Comparison of ENCODE assay signal across 2 cellular contexts in the genomic region with DNA sequence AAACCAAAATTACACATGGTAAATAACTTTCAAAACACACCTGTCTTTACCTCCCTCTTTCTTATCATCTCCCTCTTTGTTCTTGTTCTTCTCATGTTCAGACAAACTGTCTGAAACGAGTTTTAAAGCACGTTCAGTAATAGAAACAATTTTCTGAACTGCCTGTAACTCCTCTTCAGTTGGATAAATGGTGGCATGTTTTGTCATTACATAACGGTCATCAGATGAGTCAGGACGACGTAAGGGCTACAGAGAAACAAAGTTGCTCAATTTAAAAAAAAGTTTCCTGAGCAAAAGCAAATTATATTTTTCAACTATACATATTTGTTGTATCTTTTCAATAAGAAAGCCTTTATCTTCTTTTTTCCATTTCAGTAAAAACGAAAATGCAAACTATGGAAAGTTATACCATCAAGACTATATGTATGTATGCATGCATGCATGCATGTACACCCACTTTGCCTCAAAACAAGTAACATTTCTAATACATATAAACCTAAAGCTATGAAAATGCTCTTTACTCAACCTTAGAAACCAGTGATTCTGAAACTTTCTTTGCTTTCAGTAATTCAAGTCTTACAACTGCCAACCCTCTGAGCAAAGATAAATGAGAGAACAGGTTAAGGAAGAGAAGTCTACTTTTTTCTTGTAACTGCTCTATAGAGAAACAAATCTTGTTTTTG.
TF ChIP-seq lines count a peak whose summit lies in the region.

No MANE protein-coding gene starts in this region.

TF ChIP-seq in IMR-90, 13 proteins besides CTCF, POLR2A, EP300 and RAD21:
- TF ChIP-seq CEBPB (IDR thresholded peaks at IDR 0.05; ENCODE audit: low read depth, low read length) (peak; percentile 78), RFX5 (IDR thresholded peaks at IDR 0.05; ENCODE audit: low read depth, low read length) (peak; percentile 27; the same call in 1 of the 2 replicates), FOS (IDR thresholded peaks at IDR 0.05; ENCODE audit: low read depth, low read length) (peak; percentile 33; the same call in 1 of the 2 replicates), ELK1 (IDR thresholded peaks at IDR 0.05; ENCODE audit: borderline replicate concordance, low read depth, low read length) (no peak), NFE2L2 (IDR thresholded peaks at IDR 0.05; ENCODE audit: low read depth, low read length) (no peak)
TF ChIP-seq in IMR-90: peak in this region for 3.

TF ChIP-seq in GM23338, 12 proteins besides CTCF, POLR2A, EP300 and RAD21:
- TF ChIP-seq JUNB (IDR thresholded peaks at IDR 0.05; ENCODE audit: unreplicated experiment) (no peak), POLR2AphosphoS5 (IDR thresholded peaks at IDR 0.05; ENCODE audit: low read depth) (no peak), CREB1 (CRISPR knock-in tag; IDR thresholded peaks at IDR 0.05; ENCODE audit: low read depth) (no peak), NANOG (IDR thresholded peaks at IDR 0.05; ENCODE audit: borderline replicate concordance) (no peak), STAT1 (IDR thresholded peaks at IDR 0.05; ENCODE audit: unreplicated experiment) (no peak), ZNF462 (CRISPR knock-in tag; IDR thresholded peaks at IDR 0.05) (no peak)
- TF ChIP-seq, protein P1, sequence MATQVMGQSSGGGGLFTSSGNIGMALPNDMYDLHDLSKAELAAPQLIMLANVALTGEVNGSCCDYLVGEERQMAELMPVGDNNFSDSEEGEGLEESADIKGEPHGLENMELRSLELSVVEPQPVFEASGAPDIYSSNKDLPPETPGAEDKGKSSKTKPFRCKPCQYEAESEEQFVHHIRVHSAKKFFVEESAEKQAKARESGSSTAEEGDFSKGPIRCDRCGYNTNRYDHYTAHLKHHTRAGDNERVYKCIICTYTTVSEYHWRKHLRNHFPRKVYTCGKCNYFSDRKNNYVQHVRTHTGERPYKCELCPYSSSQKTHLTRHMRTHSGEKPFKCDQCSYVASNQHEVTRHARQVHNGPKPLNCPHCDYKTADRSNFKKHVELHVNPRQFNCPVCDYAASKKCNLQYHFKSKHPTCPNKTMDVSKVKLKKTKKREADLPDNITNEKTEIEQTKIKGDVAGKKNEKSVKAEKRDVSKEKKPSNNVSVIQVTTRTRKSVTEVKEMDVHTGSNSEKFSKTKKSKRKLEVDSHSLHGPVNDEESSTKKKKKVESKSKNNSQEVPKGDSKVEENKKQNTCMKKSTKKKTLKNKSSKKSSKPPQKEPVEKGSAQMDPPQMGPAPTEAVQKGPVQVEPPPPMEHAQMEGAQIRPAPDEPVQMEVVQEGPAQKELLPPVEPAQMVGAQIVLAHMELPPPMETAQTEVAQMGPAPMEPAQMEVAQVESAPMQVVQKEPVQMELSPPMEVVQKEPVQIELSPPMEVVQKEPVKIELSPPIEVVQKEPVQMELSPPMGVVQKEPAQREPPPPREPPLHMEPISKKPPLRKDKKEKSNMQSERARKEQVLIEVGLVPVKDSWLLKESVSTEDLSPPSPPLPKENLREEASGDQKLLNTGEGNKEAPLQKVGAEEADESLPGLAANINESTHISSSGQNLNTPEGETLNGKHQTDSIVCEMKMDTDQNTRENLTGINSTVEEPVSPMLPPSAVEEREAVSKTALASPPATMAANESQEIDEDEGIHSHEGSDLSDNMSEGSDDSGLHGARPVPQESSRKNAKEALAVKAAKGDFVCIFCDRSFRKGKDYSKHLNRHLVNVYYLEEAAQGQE (IDR thresholded peaks at IDR 0.05; ENCODE audit: unreplicated experiment) = no peak
